In the genomic region with DNA sequence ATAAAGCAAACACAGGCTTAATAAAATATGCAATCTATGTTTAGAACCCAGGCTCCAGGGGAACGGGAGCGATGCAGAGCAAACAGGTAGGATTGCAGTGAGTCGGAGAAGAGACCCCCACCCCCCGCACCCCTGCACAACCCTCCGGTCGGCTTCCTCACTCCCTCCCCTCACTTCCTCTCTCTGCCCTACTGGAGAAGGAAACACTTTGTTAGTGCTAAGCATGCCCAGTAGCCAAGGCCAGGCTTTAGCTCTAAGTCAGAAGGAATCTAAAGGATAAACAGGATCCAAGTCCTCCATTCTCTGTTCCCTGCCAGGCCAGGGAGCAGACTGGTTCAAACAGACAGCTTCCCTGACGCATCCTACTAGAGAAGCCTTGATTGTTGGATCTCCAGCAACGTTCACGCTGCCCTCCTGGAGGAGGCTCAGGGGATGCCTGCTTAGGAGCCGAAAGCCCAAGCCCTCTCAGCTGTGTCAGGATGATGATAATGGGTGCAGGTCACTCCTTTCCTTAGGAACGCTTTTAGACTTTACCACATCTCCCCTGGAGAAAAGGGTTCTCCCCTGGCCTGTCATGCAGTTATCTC, we compare ENCODE assay signal across 24 cellular contexts. TPM values are rescaled to one million over a fixed set of nuclear protein-coding genes. Genes with fewer than 3 reads are reported as not detected.
DNase-seq lines count a peak whose midpoint lies in the region; ATAC-seq and TF ChIP-seq lines count a peak whose summit lies in the region.
"Had no signal": no experiment of that assay in that cellular context is flagged by ENCODE, and none has a peak within 500 bp of the region (broad histone marks: within the 10 kb centered on the region; RNA-seq: fewer than 3 reads in every experiment).

No MANE protein-coding gene starts in this region.

- peaks cover 54% of the 10 kb centered on the region for H3K4me1 ChIP-seq in mammary epithelial cell (ENCODE audit: insufficient read depth, low read length)
- peaks cover 0 to 3% of the 10 kb centered on the region in 2 donors for H3K4me1 ChIP-seq in breast epithelium

- dilution Hi-C loops in mammary epithelial cell (cut with HindIII; ENCODE audit: low sequenced_read_pairs): no loop called here

- no TSS peak for BruUV-seq in mammary epithelial cell (replicated peaks; lab: Mats Ljungman, UMichigan)

- H4K20me1 ChIP-seq in mammary epithelial cell (ENCODE audit: insufficient read depth, low read length): no peaks in the 10 kb centered on the region

- no peak overlapping the region for H3K27ac Mint-ChIP-seq in activated T-cell treated with anti-CD3 and anti-CD28 coated beads, Interleukin-2, amount 50 U/mL, for 72 hours
- H3K27ac Mint-ChIP-seq: activated naive CD8-positive, alpha-beta T cell; memory B cell; naive thymus-derived CD4-positive, alpha-beta T cell; T-cell had no signal

- H3K79me2 ChIP-seq in mammary epithelial cell (ENCODE audit: insufficient read depth, low read length): no peaks in the 10 kb centered on the region

- no peak for TF ChIP-seq CTCF in mammary epithelial cell (conservative IDR thresholded peaks at IDR 0.05 in 1 of 2, IDR thresholded peaks at IDR 0.05 in 1 of 2; ENCODE audit: extremely low read depth in 1 of 2, insufficient read depth in 1 of 2, low read depth in 1 of 2, low read length in 2 of 2)
- TF ChIP-seq CTCF in breast epithelium (IDR thresholded peaks at IDR 0.05): no peak
- TF ChIP-seq CTCF in RWPE1 (conservative IDR thresholded peaks at IDR 0.05; ENCODE audit: low read depth): no peak

- intact Hi-C loops in mammary epithelial cell (cut with micrococcal nuclease) (loop anchor here (5.0 kb wide), 1 partner anchor 39 kb away; no protein-coding TSS in a partner anchor), breast epithelium (cut with DNase I; ENCODE audit: low total_unique reads) (no loop called here)

- H3K4me2 ChIP-seq in mammary epithelial cell (ENCODE audit: insufficient read depth, low read depth, low read length): no peak overlapping the region

- H3K4me1 Mint-ChIP-seq in activated T-cell treated with anti-CD3 and anti-CD28 coated beads, Interleukin-2, amount 50 U/mL, for 72 hours (ENCODE audit: low read depth): no peaks in the 10 kb centered on the region
- H3K4me1 Mint-ChIP-seq: memory B cell; naive thymus-derived CD4-positive, alpha-beta T cell; T-cell had no signal

- WGBS in mammary epithelial cell (ENCODE audit: low coverage, missing lambda C conversion rate): 91% methylated on average over 6 of the region's 11 CpGs

- no peak for ATAC-seq in GM21723 (IDR thresholded peaks at IDR 0.05; ENCODE audit: unreplicated experiment)
- no peak for ATAC-seq in activated T-cell treated with anti-CD3 and anti-CD28 coated beads, Interleukin-2, amount 50 U/mL, for 72 hours (replicated peaks in 1 of 2)
- ATAC-seq: naive thymus-derived CD4-positive, alpha-beta T cell; stimulated activated naive CD8-positive, alpha-beta T cell treated with anti-CD3 and anti-CD28 coated beads, Interleukin-15, Interleukin-2, amounts not matched to agents 100 U/mL and 50 U/mL, for 24 hours; T-cell had no signal

- POLR2A ChIA-PET in RWPE1 (lab: Yijun Ruan, JAX; ENCODE audit: low non-redundant PET): interaction anchor here (0.6 kb wide), 1 partner anchor 9 kb away, joined by 5 read pairs; no protein-coding TSS in a partner anchor

- H3K9me3 Mint-ChIP-seq in activated T-cell treated with anti-CD3 and anti-CD28 coated beads, Interleukin-2, amount 50 U/mL, for 72 hours: peaks cover 0 to 5% of the 10 kb centered on the region in 2 donors

- H2AFZ ChIP-seq in mammary epithelial cell (ENCODE audit: low read depth, low read length): no peak overlapping the region

- no peak overlapping the region for H3K9ac ChIP-seq in mammary epithelial cell (ENCODE audit: insufficient read depth, low read length)

- H3K4me3 Mint-ChIP-seq in activated T-cell treated with anti-CD3 and anti-CD28 coated beads, Interleukin-2, amount 50 U/mL, for 72 hours: no peak overlapping the region
- H3K4me3 Mint-ChIP-seq: activated naive CD8-positive, alpha-beta T cell; memory B cell; naive thymus-derived CD4-positive, alpha-beta T cell; T-cell had no signal

- H3K9me3 ChIP-seq in mammary epithelial cell (replicated peaks; ENCODE audit: insufficient read depth, low read length) (peaks cover 3% of the 10 kb centered on the region), breast epithelium (no peaks in the 10 kb centered on the region)
- H3K9me3 ChIP-seq: thyroid gland had no signal

- H3K4me3 ChIP-seq in mammary epithelial cell (replicated peaks in 1 of 3; ENCODE audit: insufficient read depth in 1 of 3, low read depth in 2 of 3, low read length in 3 of 3) (no peak overlapping the region), breast epithelium (no peak overlapping the region)
- H3K4me3 ChIP-seq: thyroid gland had no signal

- H3K27me3 ChIP-seq in mammary epithelial cell (ENCODE audit: insufficient read depth, low read length) (no peaks in the 10 kb centered on the region), breast epithelium (no peaks in the 10 kb centered on the region)
- H3K27me3 ChIP-seq: thyroid gland had no signal

- DNase-seq in mammary epithelial cell (no peak), breast epithelium (ENCODE audit: low spot score in 2 of 2) (no peak), RWPE1 (ENCODE audit: low spot score) (no peak), iris pigment epithelial cell (ENCODE audit: low read depth) (peak; percentile 44)
- DNase-seq in activated T-cell treated with anti-CD3 and anti-CD28 coated beads, Interleukin-2, amount 50 U/mL, for 72 hours: no peak
- DNase-seq in activated CD4-positive, CD25-positive, alpha-beta regulatory T cell (lab: John Stamatoyannopoulos, UW): no peak
- DNase-seq in activated CD4-positive, alpha-beta T cell treated with anti-CD3 and anti-CD28 coated beads for 4 hours: no peak
- DNase-seq: 8988T; kidney glomerular epithelial cell; MM.1S; naive thymus-derived CD4-positive, alpha-beta T cell; NCI-H1694; NCI-H2171; NCI-H526; occipital lobe; SHP77; stimulated activated CD4-positive, alpha-beta T cell treated with anti-CD3 and anti-CD28 coated beads, Interleukin-4, amount 100 ng/mL, for 1 hour; stimulated activated naive CD8-positive, alpha-beta T cell treated with anti-CD3 and anti-CD28 coated beads, Interleukin-15, Interleukin-2, amounts not matched to agents 100 U/mL and 50 U/mL, for 24 hours; T-cell; thyroid gland had no signal

- TF ChIP-seq POLR2A in breast epithelium (IDR thresholded peaks at IDR 0.05): no peak

- H3K36me3 ChIP-seq in mammary epithelial cell (ENCODE audit: insufficient read depth, low read length) (no peaks in the 10 kb centered on the region), breast epithelium (no peaks in the 10 kb centered on the region)
- H3K36me3 ChIP-seq: thyroid gland had no signal

- CTCF ChIA-PET in mammary epithelial cell (lab: Charles Lee; ENCODE audit: low non-redundant PET) (interaction anchor here (0.6 kb wide), 1 partner anchor 9 kb away, joined by 5 read pairs; no protein-coding TSS in a partner anchor), RWPE1 (lab: Yijun Ruan, JAX) (interaction anchor here (0.6 to 1.1 kb wide), 3 partner anchors 14 to 251 kb away, joined by 3 to 8 read pairs (median 4); no protein-coding TSS in a partner anchor)

- in situ Hi-C loops in mammary epithelial cell (cut with MboI; ENCODE audit: low sequenced_read_pairs in 2 of 2): loop anchor here in 1 of 2 donors (25.0 kb wide), 1 partner anchor 739 kb away; no protein-coding TSS in a partner anchor

- peaks cover 57% of the 10 kb centered on the region for H3K27me3 Mint-ChIP-seq in activated T-cell treated with anti-CD3 and anti-CD28 coated beads, Interleukin-2, amount 50 U/mL, for 72 hours (ENCODE audit: low read depth)

- H3K36me3 Mint-ChIP-seq in activated T-cell treated with anti-CD3 and anti-CD28 coated beads, Interleukin-2, amount 50 U/mL, for 72 hours (ENCODE audit: insufficient read depth in 2 of 2): peaks cover 2% of the 10 kb centered on the region in 2 donors
- H3K36me3 Mint-ChIP-seq: activated naive CD8-positive, alpha-beta T cell; memory B cell; T-cell had no signal

- H3K27ac ChIP-seq in mammary epithelial cell (ENCODE audit: insufficient read depth, low read depth, low read length): peak overlapping the region; percentile 66
- H3K27ac ChIP-seq in breast epithelium: no peak overlapping the region
- H3K27ac ChIP-seq in RWPE1: peak overlapping the region; percentile 28; the same call in 1 of the 2 replicates
- H3K27ac ChIP-seq: thyroid gland had no signal

RNA-seq across cellular contexts. Expression of a gene that starts 14.7 kb away (rescaled TPM):
- total RNA-seq in mammary epithelial cell (under 1 TPM in 1 of 2 donors, not detected in 1; 0.92 TPM), breast epithelium (1 to 10 TPM in 1 of 3 donors, under 1 TPM in 1, not detected in 1; 0.16 to 1.5 TPM)
- polyA plus RNA-seq in mammary epithelial cell: 3.4 TPM
- 1.8 TPM for polyA minus RNA-seq in mammary epithelial cell
- not detected for total RNA-seq in activated T-cell treated with anti-CD3 and anti-CD28 coated beads, Interleukin-2, amount 50 U/mL, for 72 hours
- total RNA-seq: H1; naive thymus-derived CD4-positive, alpha-beta T cell had no signal
- polyA plus RNA-seq: naive thymus-derived CD4-positive, alpha-beta T cell had no signal

Comparison
In these comparisons a context has a peak if more than half of its experiments do, and no peak if none do; other contexts are left out.
1. H3K27ac ChIP-seq: peak in mammary epithelial cell (single experiment) and RWPE1 (single experiment); none in breast epithelium (0 of 2).